In genomic region chr13:85379433-85379832, GRCh38 we compare ENCODE assay signal across 2 cellular contexts.
TF ChIP-seq lines count a peak whose summit lies in the region.

No MANE protein-coding gene starts in this region.

TF ChIP-seq in SK-N-SH, 30 proteins besides CTCF, POLR2A, EP300 and RAD21 (continued from another document):
- TF ChIP-seq, protein P1, sequence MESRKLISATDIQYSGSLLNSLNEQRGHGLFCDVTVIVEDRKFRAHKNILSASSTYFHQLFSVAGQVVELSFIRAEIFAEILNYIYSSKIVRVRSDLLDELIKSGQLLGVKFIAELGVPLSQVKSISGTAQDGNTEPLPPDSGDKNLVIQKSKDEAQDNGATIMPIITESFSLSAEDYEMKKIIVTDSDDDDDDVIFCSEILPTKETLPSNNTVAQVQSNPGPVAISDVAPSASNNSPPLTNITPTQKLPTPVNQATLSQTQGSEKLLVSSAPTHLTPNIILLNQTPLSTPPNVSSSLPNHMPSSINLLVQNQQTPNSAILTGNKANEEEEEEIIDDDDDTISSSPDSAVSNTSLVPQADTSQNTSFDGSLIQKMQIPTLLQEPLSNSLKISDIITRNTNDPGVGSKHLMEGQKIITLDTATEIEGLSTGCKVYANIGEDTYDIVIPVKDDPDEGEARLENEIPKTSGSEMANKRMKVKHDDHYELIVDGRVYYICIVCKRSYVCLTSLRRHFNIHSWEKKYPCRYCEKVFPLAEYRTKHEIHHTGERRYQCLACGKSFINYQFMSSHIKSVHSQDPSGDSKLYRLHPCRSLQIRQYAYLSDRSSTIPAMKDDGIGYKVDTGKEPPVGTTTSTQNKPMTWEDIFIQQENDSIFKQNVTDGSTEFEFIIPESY (IDR thresholded peaks at IDR 0.05; ENCODE audit: borderline replicate concordance, low read depth) = no peak
- TF ChIP-seq MXI1 (IDR thresholded peaks at IDR 0.05; ENCODE audit: low read depth, low read length) (no peak), USF2 (IDR thresholded peaks at IDR 0.05; ENCODE audit: borderline replicate concordance, low read depth, low read length) (no peak), NRF1 (IDR thresholded peaks at IDR 0.05; ENCODE audit: low read depth, low read length) (no peak), NFIC (IDR thresholded peaks at IDR 0.05; ENCODE audit: borderline replicate concordance) (no peak), YY1 (IDR thresholded peaks at IDR 0.05; ENCODE audit: low read depth) (no peak), RFX5 (IDR thresholded peaks at IDR 0.05; ENCODE audit: low read length) (no peak), JUND (IDR thresholded peaks at IDR 0.05) (no peak), TAF1 (IDR thresholded peaks at IDR 0.05; ENCODE audit: borderline replicate concordance, low read depth, low read length) (no peak), CHD2 (IDR thresholded peaks at IDR 0.05; ENCODE audit: low read length, partially characterized antibody) (no peak), USF1 (IDR thresholded peaks at IDR 0.05; ENCODE audit: borderline replicate concordance, low read depth) (no peak), MEF2A (IDR thresholded peaks at IDR 0.05; ENCODE audit: borderline replicate concordance, low read depth) (no peak), GABPA (IDR thresholded peaks at IDR 0.05; ENCODE audit: low read depth) (no peak), TEAD4 (IDR thresholded peaks at IDR 0.05; ENCODE audit: borderline replicate concordance, insufficient read depth) (no peak)
TF ChIP-seq in SK-N-SH: peak in this region for 0.

TF ChIP-seq in SK-N-SH treated with all-trans-retinoic acid at 6 μM for 48 hours, 23 proteins besides CTCF, POLR2A, EP300 and RAD21 (continued from another document):
- TF ChIP-seq, protein P2, sequence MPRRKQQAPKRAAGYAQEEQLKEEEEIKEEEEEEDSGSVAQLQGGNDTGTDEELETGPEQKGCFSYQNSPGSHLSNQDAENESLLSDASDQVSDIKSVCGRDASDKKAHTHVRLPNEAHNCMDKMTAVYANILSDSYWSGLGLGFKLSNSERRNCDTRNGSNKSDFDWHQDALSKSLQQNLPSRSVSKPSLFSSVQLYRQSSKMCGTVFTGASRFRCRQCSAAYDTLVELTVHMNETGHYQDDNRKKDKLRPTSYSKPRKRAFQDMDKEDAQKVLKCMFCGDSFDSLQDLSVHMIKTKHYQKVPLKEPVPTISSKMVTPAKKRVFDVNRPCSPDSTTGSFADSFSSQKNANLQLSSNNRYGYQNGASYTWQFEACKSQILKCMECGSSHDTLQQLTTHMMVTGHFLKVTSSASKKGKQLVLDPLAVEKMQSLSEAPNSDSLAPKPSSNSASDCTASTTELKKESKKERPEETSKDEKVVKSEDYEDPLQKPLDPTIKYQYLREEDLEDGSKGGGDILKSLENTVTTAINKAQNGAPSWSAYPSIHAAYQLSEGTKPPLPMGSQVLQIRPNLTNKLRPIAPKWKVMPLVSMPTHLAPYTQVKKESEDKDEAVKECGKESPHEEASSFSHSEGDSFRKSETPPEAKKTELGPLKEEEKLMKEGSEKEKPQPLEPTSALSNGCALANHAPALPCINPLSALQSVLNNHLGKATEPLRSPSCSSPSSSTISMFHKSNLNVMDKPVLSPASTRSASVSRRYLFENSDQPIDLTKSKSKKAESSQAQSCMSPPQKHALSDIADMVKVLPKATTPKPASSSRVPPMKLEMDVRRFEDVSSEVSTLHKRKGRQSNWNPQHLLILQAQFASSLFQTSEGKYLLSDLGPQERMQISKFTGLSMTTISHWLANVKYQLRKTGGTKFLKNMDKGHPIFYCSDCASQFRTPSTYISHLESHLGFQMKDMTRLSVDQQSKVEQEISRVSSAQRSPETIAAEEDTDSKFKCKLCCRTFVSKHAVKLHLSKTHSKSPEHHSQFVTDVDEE (CRISPR knock-in tag; IDR thresholded peaks at IDR 0.05) = no peak
- TF ChIP-seq ZFP3 (CRISPR knock-in tag; IDR thresholded peaks at IDR 0.05) (no peak), SNAI2 (CRISPR knock-in tag; IDR thresholded peaks at IDR 0.05) (no peak), RARB (CRISPR knock-in tag; IDR thresholded peaks at IDR 0.05) (no peak), GLIS3 (CRISPR knock-in tag; IDR thresholded peaks at IDR 0.05) (no peak)
- TF ChIP-seq, protein P3, sequence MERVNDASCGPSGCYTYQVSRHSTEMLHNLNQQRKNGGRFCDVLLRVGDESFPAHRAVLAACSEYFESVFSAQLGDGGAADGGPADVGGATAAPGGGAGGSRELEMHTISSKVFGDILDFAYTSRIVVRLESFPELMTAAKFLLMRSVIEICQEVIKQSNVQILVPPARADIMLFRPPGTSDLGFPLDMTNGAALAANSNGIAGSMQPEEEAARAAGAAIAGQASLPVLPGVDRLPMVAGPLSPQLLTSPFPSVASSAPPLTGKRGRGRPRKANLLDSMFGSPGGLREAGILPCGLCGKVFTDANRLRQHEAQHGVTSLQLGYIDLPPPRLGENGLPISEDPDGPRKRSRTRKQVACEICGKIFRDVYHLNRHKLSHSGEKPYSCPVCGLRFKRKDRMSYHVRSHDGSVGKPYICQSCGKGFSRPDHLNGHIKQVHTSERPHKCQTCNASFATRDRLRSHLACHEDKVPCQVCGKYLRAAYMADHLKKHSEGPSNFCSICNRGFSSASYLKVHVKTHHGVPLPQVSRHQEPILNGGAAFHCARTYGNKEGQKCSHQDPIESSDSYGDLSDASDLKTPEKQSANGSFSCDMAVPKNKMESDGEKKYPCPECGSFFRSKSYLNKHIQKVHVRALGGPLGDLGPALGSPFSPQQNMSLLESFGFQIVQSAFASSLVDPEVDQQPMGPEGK (CRISPR knock-in tag; IDR thresholded peaks at IDR 0.05; ENCODE audit: borderline replicate concordance) = no peak
- TF ChIP-seq, protein P4, sequence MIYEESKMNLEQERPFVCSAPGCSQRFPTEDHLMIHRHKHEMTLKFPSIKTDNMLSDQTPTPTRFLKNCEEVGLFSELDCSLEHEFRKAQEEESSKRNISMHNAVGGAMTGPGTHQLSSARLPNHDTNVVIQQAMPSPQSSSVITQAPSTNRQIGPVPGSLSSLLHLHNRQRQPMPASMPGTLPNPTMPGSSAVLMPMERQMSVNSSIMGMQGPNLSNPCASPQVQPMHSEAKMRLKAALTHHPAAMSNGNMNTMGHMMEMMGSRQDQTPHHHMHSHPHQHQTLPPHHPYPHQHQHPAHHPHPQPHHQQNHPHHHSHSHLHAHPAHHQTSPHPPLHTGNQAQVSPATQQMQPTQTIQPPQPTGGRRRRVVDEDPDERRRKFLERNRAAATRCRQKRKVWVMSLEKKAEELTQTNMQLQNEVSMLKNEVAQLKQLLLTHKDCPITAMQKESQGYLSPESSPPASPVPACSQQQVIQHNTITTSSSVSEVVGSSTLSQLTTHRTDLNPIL (CRISPR knock-in tag; IDR thresholded peaks at IDR 0.05; ENCODE audit: low read depth) = no peak
